In genomic region chr7:82953324-82954027, GRCh38 we compare ENCODE assay signal across 27 cellular contexts.
"Had no signal": no experiment of that assay in that cellular context is flagged by ENCODE, and none has a peak within 500 bp of the region (broad histone marks: within the 10 kb centered on the region; RNA-seq: fewer than 3 reads in every experiment).

No MANE protein-coding gene starts in this region.

- H3K27me3 Mint-ChIP-seq: naive B cell; progenitor cell of endocrine pancreas; stimulated activated naive CD8-positive, alpha-beta T cell treated with anti-CD3 and anti-CD28 coated beads, Interleukin-15, amount 100 ng/mL, for 72 hours; type B pancreatic cell had no signal

- H3K4me1 Mint-ChIP-seq: naive B cell; natural killer cell; nephron progenitor cell; neural progenitor cell; stimulated activated effector memory CD8-positive, alpha-beta T cell treated with anti-CD3 and anti-CD28 coated beads, Interleukin-12 subunit alpha, Interleukin-12 subunit beta, amount 100 ng/mL, for 72 hours; stimulated activated naive CD8-positive, alpha-beta T cell treated with anti-CD3 and anti-CD28 coated beads, Interleukin-15, amount 100 ng/mL, for 72 hours had no signal

- H3K4me2 ChIP-seq: neural progenitor cell had no signal

- H3K9me3 Mint-ChIP-seq: nephron progenitor cell, type B pancreatic cell had no signal

- H3K4me1 ChIP-seq: left lung, lower lobe of right lung, neural progenitor cell, right atrium auricular region, spleen, tibial nerve, uterus had no signal

- H3K27ac Mint-ChIP-seq: naive B cell; natural killer cell; nephron progenitor cell; neural progenitor cell; progenitor cell of endocrine pancreas; stimulated activated effector memory CD8-positive, alpha-beta T cell treated with anti-CD3 and anti-CD28 coated beads, Interleukin-12 subunit alpha, Interleukin-12 subunit beta, amount 100 ng/mL, for 72 hours; stimulated activated naive CD8-positive, alpha-beta T cell treated with anti-CD3 and anti-CD28 coated beads, Interleukin-15, amount 100 ng/mL, for 72 hours; type B pancreatic cell had no signal

- H3K9me3 ChIP-seq: lower lobe of right lung, neutrophil, right atrium auricular region, tibial nerve, uterus had no signal

- H3K36me3 Mint-ChIP-seq: naive B cell; neural progenitor cell; stimulated activated effector memory CD8-positive, alpha-beta T cell treated with anti-CD3 and anti-CD28 coated beads, Interleukin-12 subunit alpha, Interleukin-12 subunit beta, amount 100 ng/mL, for 72 hours; type B pancreatic cell had no signal

- H3K27ac ChIP-seq: left lung, lower lobe of right lung, neural progenitor cell, neutrophil, ovary, right atrium auricular region, skin epidermis, spleen, tibial nerve, uterus had no signal

- H3K4me3 Mint-ChIP-seq: naive B cell; natural killer cell; nephron progenitor cell; neural progenitor cell; stimulated activated effector memory CD8-positive, alpha-beta T cell treated with anti-CD3 and anti-CD28 coated beads, Interleukin-12 subunit alpha, Interleukin-12 subunit beta, amount 100 ng/mL, for 72 hours; stimulated activated naive CD8-positive, alpha-beta T cell treated with anti-CD3 and anti-CD28 coated beads, Interleukin-15, amount 100 ng/mL, for 72 hours; type B pancreatic cell had no signal

- H3K4me3 ChIP-seq: left lung, lower lobe of right lung, neural progenitor cell, ovary, right atrium auricular region, skin epidermis, spleen, tibial nerve, uterus had no signal

- H3K36me3 ChIP-seq: left lung, lower lobe of right lung, neural progenitor cell, neutrophil, ovary, right atrium auricular region, spleen, tibial nerve, uterus had no signal

- ATAC-seq: left cardiac atrium; left lung; lower lobe of right lung; natural killer cell; sciatic nerve; stimulated activated effector memory CD8-positive, alpha-beta T cell treated with anti-CD3 and anti-CD28 coated beads, Interleukin-12 subunit alpha, Interleukin-12 subunit beta, amount 100 ng/mL, for 72 hours; stimulated activated naive CD8-positive, alpha-beta T cell treated with anti-CD3 and anti-CD28 coated beads, Interleukin-15, amount 100 ng/mL, for 72 hours had no signal

- H3K27me3 ChIP-seq: left lung, neural progenitor cell, neutrophil, ovary, right atrium auricular region, spleen, tibial nerve, uterus had no signal

- DNase-seq: hippocampal formation; kidney glomerular epithelial cell; left cardiac atrium; left lung; lower lobe of right lung; mammary epithelial cell; mesenchymal stem cell; naive B cell; natural killer cell; nephron progenitor cell; occipital lobe; ovary; spleen; stimulated activated CD4-positive, alpha-beta T cell treated with anti-CD3 and anti-CD28 coated beads, Interleukin-4, amount 100 ng/mL, for 24 hours; stimulated activated naive CD4-positive, alpha-beta T cell treated with Interleukin-2 at 50 U/mL for 16 hours; stimulated activated naive CD8-positive, alpha-beta T cell treated with anti-CD3 and anti-CD28 coated beads, Interleukin-15, amount 100 ng/mL, for 72 hours; substantia nigra; uterus had no signal

- H2AFZ ChIP-seq: neural progenitor cell had no signal
